8 cellular contexts compared by ENCODE assay signal in genomic region chr2:9548506-9548905, GRCh38. TPM values are rescaled to one million over a fixed set of nuclear protein-coding genes. Genes with fewer than 3 reads are reported as not detected.
DNase-seq lines count a peak whose midpoint lies in the region; ATAC-seq and TF ChIP-seq lines count a peak whose summit lies in the region.

No MANE protein-coding gene starts in this region.

- H3K36me3 ChIP-seq in CD8-positive, alpha-beta T cell (ENCODE audit: insufficient read depth, low read length): no peaks in the 10 kb centered on the region
- H3K36me3 ChIP-seq in colonic mucosa: no peaks in the 10 kb centered on the region

- no peaks in the 10 kb centered on the region for H3K9me3 Mint-ChIP-seq in CD8-positive, alpha-beta T cell

- intact Hi-C loops in CD8-positive, alpha-beta T cell (cut with DNase I, micrococcal nuclease): no loop called here
- intact Hi-C loops in colonic mucosa (cut with DNase I): no loop called here
- intact Hi-C loops in head of caudate nucleus (cut with DNase I): no loop called here

- peaks cover 65% of the 10 kb centered on the region for H3K4me1 Mint-ChIP-seq in CD8-positive, alpha-beta T cell (ENCODE audit: low read depth)

- no peak overlapping the region for H3K27ac ChIP-seq in CD8-positive, alpha-beta T cell (ENCODE audit: low read depth, low read length)
- H3K27ac ChIP-seq in colonic mucosa: peak overlapping the region; percentile 30

- CTCF ChIA-PET in CD8-positive, alpha-beta T cell (lab: Charles Lee): no interaction called here

- peak overlapping the region; percentile 88 for H3K27ac Mint-ChIP-seq in CD8-positive, alpha-beta T cell

- POLR2A ChIA-PET in CD8-positive, alpha-beta T cell (lab: Charles Lee): no interaction called here

- peak overlapping the region; percentile 57 for H3K4me3 Mint-ChIP-seq in CD8-positive, alpha-beta T cell

- H3K9ac ChIP-seq in colonic mucosa (ENCODE audit: low read depth in 2 of 2, low read length in 2 of 2): no peak overlapping the region

- peaks cover 4% of the 10 kb centered on the region for H3K36me3 Mint-ChIP-seq in CD8-positive, alpha-beta T cell

- no peaks in the 10 kb centered on the region for H3K27me3 ChIP-seq in CD8-positive, alpha-beta T cell (ENCODE audit: insufficient read depth, low read length)
- H3K27me3 ChIP-seq in colonic mucosa: no peaks in the 10 kb centered on the region

- H3K4me3 ChIP-seq in CD8-positive, alpha-beta T cell (ENCODE audit: low read depth, low read length): no peak overlapping the region
- H3K4me3 ChIP-seq in colonic mucosa: no peak overlapping the region

- H3K4me1 ChIP-seq in CD8-positive, alpha-beta T cell (ENCODE audit: insufficient read depth, low read length): peaks cover 39% of the 10 kb centered on the region
- H3K4me1 ChIP-seq in colonic mucosa: peaks cover 7% of the 10 kb centered on the region

- H3K9me3 ChIP-seq in CD8-positive, alpha-beta T cell (ENCODE audit: low read length): no peaks in the 10 kb centered on the region
- no peaks in the 10 kb centered on the region for H3K9me3 ChIP-seq in colonic mucosa

- no peak for TF ChIP-seq CTCF in CD8-positive, alpha-beta T cell (IDR thresholded peaks at IDR 0.05)
- TF ChIP-seq CTCF in colonic mucosa (IDR thresholded peaks at IDR 0.05): no peak

- no peaks in the 10 kb centered on the region for H3K27me3 Mint-ChIP-seq in CD8-positive, alpha-beta T cell (ENCODE audit: low read depth)

- peak; percentile 67 for ATAC-seq in CD8-positive, alpha-beta T cell
- ATAC-seq in GM21360 (IDR thresholded peaks at IDR 0.05; ENCODE audit: unreplicated experiment) (peak; percentile 31), HG03460 (IDR thresholded peaks at IDR 0.05; ENCODE audit: unreplicated experiment) (peak; percentile 54)

- no peak for DNase-seq in CD8-positive, alpha-beta T cell
- no peak for DNase-seq in colonic mucosa
- DNase-seq in NCI-H1417 treated with DMSO at 0.1 percent for 48 hours (lab: John Stamatoyannopoulos, UW): no peak
- DNase-seq in DMS 273 treated with DMSO at 0.1 percent for 48 hours (lab: John Stamatoyannopoulos, UW): no peak
- no peak for DNase-seq in stimulated activated CD4-positive, alpha-beta T cell treated with anti-CD3 and anti-CD28 coated beads, Interleukin-2, amount 100 ng/mL, for 48 hours
- no peak for DNase-seq in head of caudate nucleus

RNA-seq across cellular contexts. Expression of gene ADAM17, which starts 7.1 kb away (rescaled TPM):
- 10 to 100 TPM; 20.0 to 25.1 TPM for total RNA-seq in CD8-positive, alpha-beta T cell
- 10 to 100 TPM; 18.6 to 20.0 TPM for total RNA-seq in colonic mucosa
